In the genomic region with DNA sequence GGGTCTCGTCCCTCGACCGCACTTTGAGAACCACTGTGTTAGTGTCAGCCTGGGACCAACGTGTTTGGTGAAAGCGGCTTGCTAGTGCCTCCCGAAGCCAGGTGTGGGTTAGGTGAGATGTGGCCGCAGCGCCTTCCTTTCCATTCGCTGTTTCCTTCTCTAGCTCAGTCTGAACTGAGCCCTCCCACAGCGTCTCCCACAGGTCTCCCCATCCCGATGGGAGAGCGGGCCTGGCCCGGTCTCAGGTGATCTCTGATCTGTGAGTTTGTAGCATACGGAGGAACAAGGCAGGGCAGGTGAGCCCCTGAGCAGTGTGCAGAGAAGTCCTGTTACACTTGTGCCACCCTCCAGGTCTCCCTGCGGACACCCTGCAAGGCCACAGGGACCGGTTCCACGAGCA, we compare ENCODE assay signal across 24 cellular contexts.
"Had no signal": no experiment of that assay in that cellular context is flagged by ENCODE, and none has a peak within 500 bp of the region (broad histone marks: within the 10 kb centered on the region; RNA-seq: fewer than 3 reads in every experiment).

No MANE protein-coding gene starts in this region.

- H3K4me3 ChIP-seq: cardiac muscle cell, SK-N-MC had no signal

- H3K36me3 ChIP-seq: cardiac muscle cell had no signal

- ATAC-seq: activated CD4-positive, CD25-positive, alpha-beta regulatory T cell treated with anti-CD3 and anti-CD28 coated beads, Interleukin-2, amount 50 U/mL, for 24 hours; activated CD8-positive, alpha-beta T cell treated with anti-CD3 and anti-CD28 coated beads for 36 hours; activated naive CD4-positive, alpha-beta T cell treated with anti-CD3 and anti-CD28 coated beads, Interleukin-2, amount 50 U/mL, for 72 hours; activated naive CD8-positive, alpha-beta T cell treated with anti-CD3 and anti-CD28 coated beads, Interleukin-2, amount 50 U/mL, for 24 hours; Right ventricle myocardium inferior had no signal

- H3K27me3 ChIP-seq: cardiac muscle cell had no signal

- DNase-seq: activated CD4-positive, alpha-beta T cell treated with anti-CD3 and anti-CD28 coated beads for 4 hours; activated CD8-positive, alpha-beta memory T cell treated with anti-CD3 and anti-CD28 coated beads, Interleukin-2, amount 50 U/mL, for 4 hours; activated CD8-positive, alpha-beta T cell treated with anti-CD3 and anti-CD28 coated beads for 36 hours; activated effector memory CD4-positive, alpha-beta T cell treated with Interleukin-2 at 50 U/mL for 16 hours; activated naive CD4-positive, alpha-beta T cell treated with Interleukin-2 at 50 U/mL for 16 hours; activated naive CD8-positive, alpha-beta T cell treated with anti-CD3 and anti-CD28 coated beads, Interleukin-2, amount 50 U/mL, for 24 hours; activated T-cell treated with anti-CD3 and anti-CD28 coated beads, Interleukin-2, amount 50 U/mL, for 24 hours; amniotic stem cell; cerebellar nuclear complex; NCI-H1092; NCI-H1417; NCI-H2029; NCI-H2107; NCI-H2171 treated with DMSO at 0.1 percent for 48 hours; NCI-H226; NCI-H526; NCI-H82 had no signal

- H3K9ac ChIP-seq: KMS-11 had no signal

- FAIRE-seq: astrocyte had no signal

- H3K27ac ChIP-seq: cardiac muscle cell, KMS-11, SK-N-MC had no signal

- H3K4me2 ChIP-seq: KMS-11 had no signal
